13 cellular contexts compared by ENCODE assay signal in genomic region chr2:223219872-223220621, GRCh38.
DNase-seq lines count a peak whose midpoint lies in the region; ATAC-seq, FAIRE-seq and TF ChIP-seq lines count a peak whose summit lies in the region.
"Had no signal": no experiment of that assay in that cellular context is flagged by ENCODE, and none has a peak within 500 bp of the region (broad histone marks: within the 10 kb centered on the region; RNA-seq: fewer than 3 reads in every experiment).

No MANE protein-coding gene starts in this region.

- H3K14ac ChIP-seq in H9 (ENCODE audit: insufficient read depth, low read length): no peak overlapping the region

- no peak overlapping the region for H4K91ac ChIP-seq in H9 (ENCODE audit: insufficient read length, low read depth, low read length)

- H3K9me3 ChIP-seq in H9 (ENCODE audit: control insufficient read depth, low read depth, low read length) (no peaks in the 10 kb centered on the region), endodermal cell (ENCODE audit: control insufficient read depth, low read length) (no peaks in the 10 kb centered on the region), pancreas (no peaks in the 10 kb centered on the region)
- H3K9me3 ChIP-seq: A549 had no signal

- H2BK15ac ChIP-seq in H9 (ENCODE audit: low read depth, low read length): no peak overlapping the region

- no peak overlapping the region for H3K18ac ChIP-seq in H9 (ENCODE audit: insufficient read length, low read depth, low read length)

- H3K9me3 Mint-ChIP-seq in H9 (no peaks in the 10 kb centered on the region), endodermal cell (no peaks in the 10 kb centered on the region)
- peaks cover 3% of the 10 kb centered on the region for H3K9me3 Mint-ChIP-seq in activated CD4-positive, alpha-beta T cell treated with anti-CD3 and anti-CD28 coated beads for 36 hours (ENCODE audit: low read depth)

- no peak overlapping the region for H3T11ph ChIP-seq in H9 (ENCODE audit: low read length)

- H3K36me3 Mint-ChIP-seq in H9 (ENCODE audit: insufficient read depth in 1 of 3, low read depth in 3 of 3) (no peaks in the 10 kb centered on the region), endodermal cell (ENCODE audit: low read depth) (no peaks in the 10 kb centered on the region)
- H3K36me3 Mint-ChIP-seq in activated CD4-positive, alpha-beta T cell treated with anti-CD3 and anti-CD28 coated beads for 36 hours (ENCODE audit: low read depth): no peaks in the 10 kb centered on the region

- H2AFZ ChIP-seq in H9 (ENCODE audit: low read length): no peak overlapping the region

- H3K79me1 ChIP-seq in H9 (ENCODE audit: insufficient read depth, low read depth, low read length, poor library complexity, severe bottlenecking): no peaks in the 10 kb centered on the region

- no peak overlapping the region for H3K56ac ChIP-seq in H9 (ENCODE audit: insufficient read length, low read depth, low read length)

- no peaks in the 10 kb centered on the region for H3K27me3 Mint-ChIP-seq in H9 (ENCODE audit: low read depth)
- peaks cover 4% of the 10 kb centered on the region for H3K27me3 Mint-ChIP-seq in endodermal cell (ENCODE audit: insufficient read depth)
- peaks cover 2% of the 10 kb centered on the region for H3K27me3 Mint-ChIP-seq in activated CD4-positive, alpha-beta T cell treated with anti-CD3 and anti-CD28 coated beads for 36 hours

- H4K20me1 ChIP-seq in H9 (ENCODE audit: control insufficient read depth, insufficient read depth, insufficient read length): no peaks in the 10 kb centered on the region

- FAIRE-seq in pancreas (lab: Jason Lieb, UNC): no peak
- FAIRE-seq: A549, GM19239 had no signal

- no peak overlapping the region for H3K4ac ChIP-seq in H9 (ENCODE audit: low read depth, low read length)

- H4K5ac ChIP-seq in H9 (ENCODE audit: insufficient read length, low read depth, low read length): no peak overlapping the region

- no peaks in the 10 kb centered on the region for H3K79me2 ChIP-seq in H9 (ENCODE audit: insufficient read depth, low read length)

- H3K27ac ChIP-seq in H9 (ENCODE audit: insufficient read length, low read depth, low read length) (no peak overlapping the region), VCaP (peak overlapping the region; percentile 88), endodermal cell (ENCODE audit: low read depth, low read length) (no peak overlapping the region), pancreas (peak overlapping the region in 1 of 4 donors; percentile 48)
- H3K27ac ChIP-seq: A549 had no signal

- no peak overlapping the region for H2BK12ac ChIP-seq in H9 (ENCODE audit: insufficient read length, low read depth, low read length)

- no peak overlapping the region for H3K23ac ChIP-seq in H9 (ENCODE audit: insufficient read length, low read depth, low read length)

- no peaks in the 10 kb centered on the region for H3K23me2 ChIP-seq in H9 (ENCODE audit: insufficient read length, low read depth, low read length, poor library complexity, severe bottlenecking)

- intact Hi-C loops in pancreas (cut with DNase I): no loop called here
- intact Hi-C loops in activated CD4-positive, alpha-beta T cell treated with anti-CD3 and anti-CD28 coated beads for 36 hours (cut with DNase I, micrococcal nuclease): no loop called here

- no peaks in the 10 kb centered on the region for H3K27me3 ChIP-seq in H9 (ENCODE audit: insufficient read depth, low read length)
- H3K27me3 ChIP-seq in endodermal cell (ENCODE audit: control insufficient read depth, insufficient read depth, low read length, poor library complexity, severe bottlenecking): no peaks in the 10 kb centered on the region
- no peaks in the 10 kb centered on the region for H3K27me3 ChIP-seq in pancreas

- peaks cover 7% of the 10 kb centered on the region; the same call in 1 of the 2 replicates for H3K4me1 ChIP-seq in H9 (ENCODE audit: insufficient read depth, low read length)
- H3K4me1 ChIP-seq in endodermal cell (ENCODE audit: control insufficient read depth, insufficient read depth, low read length): peaks cover 6% of the 10 kb centered on the region
- H3K4me1 ChIP-seq in pancreas: peaks cover 6 to 15% (median 14%) of the 10 kb centered on the region in 3 donors

- H3K9ac ChIP-seq in H9 (ENCODE audit: extremely low read depth, insufficient read length, low read length) (no peak overlapping the region), endodermal cell (ENCODE audit: extremely low read depth, low read length, poor library complexity, severe bottlenecking) (no peak overlapping the region)

- H3K4me1 Mint-ChIP-seq in H9 (peaks cover 13 to 27% of the 10 kb centered on the region in 2 experiments), endodermal cell (peaks cover 23% of the 10 kb centered on the region)
- H3K4me1 Mint-ChIP-seq in activated CD4-positive, alpha-beta T cell treated with anti-CD3 and anti-CD28 coated beads for 36 hours: no peaks in the 10 kb centered on the region

- H2BK5ac ChIP-seq in H9 (ENCODE audit: insufficient read length, low read length): no peak overlapping the region

- H3K4me2 ChIP-seq in H9 (ENCODE audit: insufficient read depth, insufficient read length, low read length): no peak overlapping the region
- H3K4me2 ChIP-seq: A549 had no signal

- no peak overlapping the region for H2AK5ac ChIP-seq in H9 (ENCODE audit: insufficient read length, low read length)

- H2BK120ac ChIP-seq in H9 (ENCODE audit: low read depth, low read length, poor library complexity, severe bottlenecking): no peak overlapping the region

- TF ChIP-seq CTCF in H9 (conservative IDR thresholded peaks at IDR 0.05) (peak; percentile 21; the same call in 1 of the 3 replicates), VCaP (conservative IDR thresholded peaks at IDR 0.05) (no peak), endodermal cell (conservative IDR thresholded peaks at IDR 0.05) (peak; percentile 40), pancreas (IDR thresholded peaks at IDR 0.05) (no peak)

- no peak overlapping the region for H2BK20ac ChIP-seq in H9 (ENCODE audit: low read depth, low read length, poor library complexity, severe bottlenecking)

- POLR2A ChIA-PET in activated CD4-positive, alpha-beta T cell treated with anti-CD3 and anti-CD28 coated beads for 36 hours (lab: Charles Lee): no interaction called here

- H3K36me3 ChIP-seq in endodermal cell (ENCODE audit: control insufficient read depth, insufficient read depth, low read length) (no peaks in the 10 kb centered on the region), pancreas (no peaks in the 10 kb centered on the region)

- DNase-seq in H9 (no peak), endodermal cell (peak; percentile 53), pancreas (no peak), amniotic stem cell (lab: John Stamatoyannopoulos, UW) (no peak)
- no peak for DNase-seq in activated CD4-positive, alpha-beta T cell treated with anti-CD3 and anti-CD28 coated beads for 36 hours
- DNase-seq: DMS53, GF-D8, IMR-90 had no signal

- H3K4me3 ChIP-seq in endodermal cell (ENCODE audit: low read length) (no peak overlapping the region), pancreas (no peak overlapping the region)
- H3K4me3 ChIP-seq: A549 had no signal

- ATAC-seq in pancreas (peak; percentile 16 to 67 (median 52)), HG03159 (IDR thresholded peaks at IDR 0.05; ENCODE audit: unreplicated experiment) (no peak)
- no peak for ATAC-seq in activated CD4-positive, alpha-beta T cell treated with anti-CD3 and anti-CD28 coated beads for 36 hours
- ATAC-seq: A549, HCT116 had no signal

- no peak overlapping the region for H4K8ac ChIP-seq in H9 (replicated peaks; ENCODE audit: insufficient read length, low read depth, low read length)

- H3K4me3 Mint-ChIP-seq in H9 (no peak overlapping the region), endodermal cell (no peak overlapping the region)
- no peak overlapping the region for H3K4me3 Mint-ChIP-seq in activated CD4-positive, alpha-beta T cell treated with anti-CD3 and anti-CD28 coated beads for 36 hours

- CTCF ChIA-PET in activated CD4-positive, alpha-beta T cell treated with anti-CD3 and anti-CD28 coated beads for 36 hours (lab: Charles Lee): interaction anchor here (0.8 kb wide), 1 partner anchor 18 kb away, joined by 3 read pairs; no protein-coding TSS in a partner anchor

- WGBS in H9 (ENCODE audit: extremely low coverage, insufficient read length, low lambda C conversion rate): no CpG with 5 or more reads among the region's 9 CpGs
- 87 to 93% methylated on average over 7 to 9 of the region's 9 CpGs for WGBS in endodermal cell (ENCODE audit: insufficient coverage in 1 of 2, insufficient read length in 1 of 2), 2 experiments
- WGBS in pancreas, 2 donors: 59 to 61% methylated on average over 9 of the region's 9 CpGs

- H3K27ac Mint-ChIP-seq in H9 (peak overlapping the region in 1 of 3 experiments; percentile 8; a peak in 1 of 7 replicates), endodermal cell (no peak overlapping the region)
- H3K27ac Mint-ChIP-seq in activated CD4-positive, alpha-beta T cell treated with anti-CD3 and anti-CD28 coated beads for 36 hours: no peak overlapping the region

Comparison
In these comparisons a context has a peak if more than half of its experiments do, and no peak if none do; other contexts are left out.
1. CTCF ChIP-seq: peak in H9 (single experiment) and endodermal cell (single experiment); none in VCaP (single experiment) and pancreas (0 of 4).
2. ATAC-seq: peak in pancreas (4 of 4); none in HG03159 (single experiment) and activated CD4-positive, alpha-beta T cell treated with anti-CD3 and anti-CD28 coated beads for 36 hours (single experiment).